17 cellular contexts compared by ENCODE assay signal in genomic region chr10:43109671-43110249, GRCh38.
"Had no signal": no experiment of that assay in that cellular context is flagged by ENCODE, and none has a peak within 500 bp of the region (broad histone marks: within the 10 kb centered on the region; RNA-seq: fewer than 3 reads in every experiment).

No MANE protein-coding gene starts in this region.

- H3K27ac ChIP-seq: dorsolateral prefrontal cortex, gastrocnemius medialis, neutrophil, transverse colon had no signal

- H3K27me3 Mint-ChIP-seq: activated naive CD8-positive, alpha-beta T cell had no signal

- ATAC-seq: activated CD4-positive, CD25-positive, alpha-beta regulatory T cell treated with anti-CD3 and anti-CD28 coated beads, Interleukin-2, amount 50 U/mL, for 24 hours; gastrocnemius medialis had no signal

- H3K36me3 Mint-ChIP-seq: activated naive CD8-positive, alpha-beta T cell; brain; mesothelial cell of epicardium had no signal

- H3K4me3 Mint-ChIP-seq: activated naive CD8-positive, alpha-beta T cell; mesothelial cell of epicardium; T-helper 2 cell treated with Interferon-gamma antibody and Interleukin-4, amounts not matched to agents 5 μg/mL and 100 μg/mL, for 36 hours had no signal

- DNase-seq: activated gamma-delta T cell; activated T-cell treated with anti-CD3 and anti-CD28 coated beads, Interleukin-2, amount 50 U/mL, for 48 hours; amygdala; cerebellar nuclear complex; dorsolateral prefrontal cortex; gastrocnemius medialis; retina; stimulated activated naive CD4-positive, alpha-beta T cell; substantia nigra; SW 1271 had no signal

- H3K9me3 Mint-ChIP-seq: brain; mesothelial cell of epicardium; T-helper 2 cell treated with Interferon-gamma antibody and Interleukin-4, amounts not matched to agents 5 μg/mL and 100 μg/mL, for 36 hours had no signal

- H3K27ac Mint-ChIP-seq: activated naive CD8-positive, alpha-beta T cell; T-helper 2 cell treated with Interferon-gamma antibody and Interleukin-4, amounts not matched to agents 5 μg/mL and 100 μg/mL, for 36 hours had no signal

- H3K4me3 ChIP-seq: dorsolateral prefrontal cortex, gastrocnemius medialis, transverse colon had no signal

- H3K9me3 ChIP-seq: gastrocnemius medialis, neutrophil, transverse colon had no signal

- H3K27me3 ChIP-seq: gastrocnemius medialis had no signal

- H3K36me3 ChIP-seq: gastrocnemius medialis, neutrophil, transverse colon had no signal
